16 cellular contexts compared by ENCODE assay signal in genomic region chr14:57266060-57266459, GRCh38. TPM values are rescaled to one million over a fixed set of nuclear protein-coding genes. Genes with fewer than 3 reads are reported as not detected.
DNase-seq lines count a peak whose midpoint lies in the region; ATAC-seq and TF ChIP-seq lines count a peak whose summit lies in the region.
"Had no signal": no experiment of that assay in that cellular context is flagged by ENCODE, and none has a peak within 500 bp of the region (broad histone marks: within the 10 kb centered on the region; RNA-seq: fewer than 3 reads in every experiment).

No MANE protein-coding gene starts in this region.

- no peak for ATAC-seq in activated T-cell treated with anti-CD3 and anti-CD28 coated beads, Interleukin-2, amount 50 U/mL, for 4 hours
- no peak for ATAC-seq in WTC11
- ATAC-seq: mucosa of descending colon had no signal

- H3K9ac ChIP-seq in iPS-18a (ENCODE audit: low read length) (no peak overlapping the region), subcutaneous abdominal adipose tissue (ENCODE audit: low read length in 5 of 5) (peak overlapping the region in 1 of 5 donors; percentile 7)

- no peaks in the 10 kb centered on the region for H3K27me3 ChIP-seq in iPS-18a (ENCODE audit: control insufficient read depth, insufficient read depth, low read length)
- H3K27me3 ChIP-seq in subcutaneous abdominal adipose tissue (ENCODE audit: control insufficient read depth in 5 of 5, insufficient read depth in 4 of 5, low read length in 5 of 5), result no peaks in the 10 kb centered on the region
- H3K27me3 ChIP-seq: dorsolateral prefrontal cortex, right lobe of liver, tibial artery had no signal

- H3K4me3 Mint-ChIP-seq in activated T-cell treated with anti-CD3 and anti-CD28 coated beads, Interleukin-2, amount 50 U/mL, for 24 hours, result no peak overlapping the region
- H3K4me3 Mint-ChIP-seq in activated T-cell treated with anti-CD3 and anti-CD28 coated beads, Interleukin-2, amount 50 U/mL, for 4 hours, result no peak overlapping the region
- peak overlapping the region; percentile 9; the same call in 1 of the 2 replicates for H3K4me3 Mint-ChIP-seq in WTC11
- H3K4me3 Mint-ChIP-seq in activated naive CD4-positive, alpha-beta T cell treated with anti-CD3 and anti-CD28 coated beads for 36 hours, result no peak overlapping the region

- peak overlapping the region; percentile 29 for H3K27ac Mint-ChIP-seq in activated T-cell treated with anti-CD3 and anti-CD28 coated beads, Interleukin-2, amount 50 U/mL, for 24 hours
- peak overlapping the region; percentile 29; the same call in 1 of the 2 replicates for H3K27ac Mint-ChIP-seq in WTC11
- no peak overlapping the region for H3K27ac Mint-ChIP-seq in activated naive CD4-positive, alpha-beta T cell treated with anti-CD3 and anti-CD28 coated beads for 36 hours

- no peaks in the 10 kb centered on the region for H3K9me3 Mint-ChIP-seq in activated T-cell treated with anti-CD3 and anti-CD28 coated beads, Interleukin-2, amount 50 U/mL, for 24 hours
- H3K9me3 Mint-ChIP-seq in activated T-cell treated with anti-CD3 and anti-CD28 coated beads, Interleukin-2, amount 50 U/mL, for 4 hours, result no peaks in the 10 kb centered on the region
- no peaks in the 10 kb centered on the region for H3K9me3 Mint-ChIP-seq in WTC11
- no peaks in the 10 kb centered on the region for H3K9me3 Mint-ChIP-seq in activated naive CD4-positive, alpha-beta T cell treated with anti-CD3 and anti-CD28 coated beads for 36 hours

- H3K4me3 ChIP-seq in iPS-18a (ENCODE audit: low read length) (peak overlapping the region; percentile 11), subcutaneous abdominal adipose tissue (ENCODE audit: low read depth in 1 of 5, low read length in 5 of 5) (peak overlapping the region in 2 of 5 donors; percentile 2 to 7)
- H3K4me3 ChIP-seq: mucosa of descending colon, right lobe of liver had no signal

- H3K36me3 Mint-ChIP-seq in activated T-cell treated with anti-CD3 and anti-CD28 coated beads, Interleukin-2, amount 50 U/mL, for 24 hours (ENCODE audit: low read depth), result peaks cover 39% of the 10 kb centered on the region
- peaks cover 4% of the 10 kb centered on the region for H3K36me3 Mint-ChIP-seq in activated T-cell treated with anti-CD3 and anti-CD28 coated beads, Interleukin-2, amount 50 U/mL, for 4 hours (ENCODE audit: insufficient read depth)
- H3K36me3 Mint-ChIP-seq in WTC11, result no peaks in the 10 kb centered on the region
- H3K36me3 Mint-ChIP-seq in activated naive CD4-positive, alpha-beta T cell treated with anti-CD3 and anti-CD28 coated beads for 36 hours (ENCODE audit: low read depth), result peaks cover 6% of the 10 kb centered on the region

- no peak for TF ChIP-seq CTCF in WTC11 (IDR thresholded peaks at IDR 0.05)

- H3K4me1 Mint-ChIP-seq in activated T-cell treated with anti-CD3 and anti-CD28 coated beads, Interleukin-2, amount 50 U/mL, for 24 hours (ENCODE audit: low read depth), result peaks cover 65% of the 10 kb centered on the region
- H3K4me1 Mint-ChIP-seq in activated T-cell treated with anti-CD3 and anti-CD28 coated beads, Interleukin-2, amount 50 U/mL, for 4 hours (ENCODE audit: low read depth), result peaks cover 62% of the 10 kb centered on the region
- H3K4me1 Mint-ChIP-seq in WTC11, result peaks cover 37% of the 10 kb centered on the region
- peaks cover 59% of the 10 kb centered on the region for H3K4me1 Mint-ChIP-seq in activated naive CD4-positive, alpha-beta T cell treated with anti-CD3 and anti-CD28 coated beads for 36 hours (ENCODE audit: low read depth)

- POLR2A ChIA-PET in WTC11 (lab: Charles Lee), result no interaction called here

- intact Hi-C loops in activated naive CD4-positive, alpha-beta T cell treated with anti-CD3 and anti-CD28 coated beads for 36 hours (cut with micrococcal nuclease), result loop anchor here (5.0 to 10.0 kb wide), 5 partner anchors 39 to 1934 kb away; partner anchors contain the start of genes KTN1, PELI2 and PSMA3

- H3K27me3 Mint-ChIP-seq in activated T-cell treated with anti-CD3 and anti-CD28 coated beads, Interleukin-2, amount 50 U/mL, for 24 hours, result no peaks in the 10 kb centered on the region
- no peaks in the 10 kb centered on the region for H3K27me3 Mint-ChIP-seq in activated T-cell treated with anti-CD3 and anti-CD28 coated beads, Interleukin-2, amount 50 U/mL, for 4 hours (ENCODE audit: low read depth)
- no peaks in the 10 kb centered on the region for H3K27me3 Mint-ChIP-seq in WTC11 (ENCODE audit: low read depth)
- no peaks in the 10 kb centered on the region for H3K27me3 Mint-ChIP-seq in activated naive CD4-positive, alpha-beta T cell treated with anti-CD3 and anti-CD28 coated beads for 36 hours (ENCODE audit: low read depth)

- H3K9me3 ChIP-seq in iPS-18a (ENCODE audit: control insufficient read depth, low read depth, low read length) (no peaks in the 10 kb centered on the region), subcutaneous abdominal adipose tissue (ENCODE audit: control insufficient read depth in 5 of 5, low read length in 5 of 5) (no peaks in the 10 kb centered on the region)
- H3K9me3 ChIP-seq: mucosa of descending colon, right lobe of liver, tibial artery had no signal

- H3K36me3 ChIP-seq in iPS-18a (ENCODE audit: control insufficient read depth, low read depth, low read length), result no peaks in the 10 kb centered on the region
- no peaks in the 10 kb centered on the region for H3K36me3 ChIP-seq in subcutaneous abdominal adipose tissue (ENCODE audit: control insufficient read depth in 5 of 5, insufficient read depth in 5 of 5, low read length in 5 of 5)
- H3K36me3 ChIP-seq: right lobe of liver, tibial artery had no signal

- no peak overlapping the region for H3K27ac ChIP-seq in iPS-18a (ENCODE audit: low read length)
- H3K27ac ChIP-seq in subcutaneous abdominal adipose tissue (ENCODE audit: low read depth, low read length), result peak overlapping the region; percentile 93
- H3K27ac ChIP-seq: tibial artery had no signal

- DNase-seq in activated T-cell treated with anti-CD3 and anti-CD28 coated beads, Interleukin-2, amount 50 U/mL, for 24 hours, result no peak
- DNase-seq in activated T-cell treated with anti-CD3 and anti-CD28 coated beads, Interleukin-2, amount 50 U/mL, for 4 hours, result no peak
- DNase-seq in WTC11 (ENCODE audit: low spot score), result no peak
- no peak for DNase-seq in activated naive CD4-positive, alpha-beta T cell treated with anti-CD3 and anti-CD28 coated beads for 36 hours
- DNase-seq in UCSD-AML1 (lab: John Stamatoyannopoulos, UW; ENCODE audit: unreplicated experiment), result no peak
- no peak for DNase-seq in DMS79 treated with DMSO at 0.1 percent for 48 hours (lab: John Stamatoyannopoulos, UW)
- DNase-seq: DMS79, dorsolateral prefrontal cortex, mucosa of descending colon, MV-4-11, NCI-H2227 treated with DMSO at 0.1 percent for 48 hours, right lobe of liver, RPMI8226, tibial artery had no signal

- H3K4me1 ChIP-seq in iPS-18a (ENCODE audit: control insufficient read depth, low read depth, low read length) (peaks cover 26% of the 10 kb centered on the region), subcutaneous abdominal adipose tissue (ENCODE audit: control insufficient read depth in 5 of 5, insufficient read depth in 5 of 5, low read length in 5 of 5) (peaks cover 0 to 40% (median 36%) of the 10 kb centered on the region in 5 donors)

- CTCF ChIA-PET in WTC11 (lab: Charles Lee), result no interaction called here
- CTCF ChIA-PET in activated naive CD4-positive, alpha-beta T cell treated with anti-CD3 and anti-CD28 coated beads for 36 hours (lab: Charles Lee), result interaction anchor here (1.0 kb wide), 1 partner anchor 19 kb away, joined by 3 read pairs; no protein-coding TSS in a partner anchor

TF ChIP-seq in WTC11, 78 proteins besides CTCF, POLR2A, EP300 and RAD21 (continues in another document):
- TF ChIP-seq ZNF532 (CRISPR knock-in tag; IDR thresholded peaks at IDR 0.05; ENCODE audit: borderline replicate concordance) (no peak), ZNF263 (CRISPR knock-in tag; IDR thresholded peaks at IDR 0.05; ENCODE audit: low read depth) (no peak), JAZF1 (CRISPR knock-in tag; IDR thresholded peaks at IDR 0.05) (no peak), FOXP1 (CRISPR knock-in tag; IDR thresholded peaks at IDR 0.05; ENCODE audit: borderline replicate concordance) (no peak)

RNA-seq across cellular contexts. Expression of gene EXOC5, which starts 2.6 kb away (rescaled TPM):
- 10 to 100 TPM; 69.7 to 77.2 (median 74.7) TPM for total RNA-seq in activated T-cell treated with anti-CD3 and anti-CD28 coated beads, Interleukin-2, amount 50 U/mL, for 4 hours
- total RNA-seq in WTC11 (2021), result 71.5 to 80.4 TPM (median 74.2 TPM) in 3 replicates
- 10 to 100 TPM; 65.0 to 68.1 TPM for total RNA-seq in activated naive CD4-positive, alpha-beta T cell treated with anti-CD3 and anti-CD28 coated beads for 36 hours

RNA-seq across cellular contexts. Expression of gene AP5M1, which starts 2.7 kb away (rescaled TPM):
- 10 to 100 TPM; 34.6 to 37.5 (median 35.0) TPM for total RNA-seq in activated T-cell treated with anti-CD3 and anti-CD28 coated beads, Interleukin-2, amount 50 U/mL, for 4 hours
- total RNA-seq in WTC11 (2021), result 40.4 to 48.5 TPM (median 43.8 TPM) in 3 replicates
- 10 to 100 TPM; 22.8 to 23.3 TPM for total RNA-seq in activated naive CD4-positive, alpha-beta T cell treated with anti-CD3 and anti-CD28 coated beads for 36 hours
